Comparison of ENCODE assay signal across 22 cellular contexts in genomic region chr4:10736895-10737294, GRCh38. TPM values are rescaled to one million over a fixed set of nuclear protein-coding genes. Genes with fewer than 3 reads are reported as not detected.
A peak's percentile ranks its signal among the peaks of the same experiment; 100 is the strongest.
DNase-seq lines count a peak whose midpoint lies in the region; ATAC-seq and TF ChIP-seq lines count a peak whose summit lies in the region.
"Had no signal": no experiment of that assay in that cellular context is flagged by ENCODE, and none has a peak within 500 bp of the region (broad histone marks: within the 10 kb centered on the region; RNA-seq: fewer than 3 reads in every experiment).

No MANE protein-coding gene starts in this region.

- H3F3A ChIP-seq in Loucy (ENCODE audit: low read depth): no peaks in the 10 kb centered on the region

- H4K20me1 ChIP-seq in Loucy (ENCODE audit: insufficient read depth, low read length, poor library complexity, severe bottlenecking): no peaks in the 10 kb centered on the region
- H4K20me1 ChIP-seq: BLaER1 had no signal

- CTCF ChIA-PET in activated CD8-positive, alpha-beta memory T cell treated with anti-CD3 and anti-CD28 coated beads, Interleukin-2, amount 10 ng/mL, durations not matched to agents 7 days and 5 days (lab: Charles Lee): no interaction called here

- H3K4me2 ChIP-seq in Loucy (ENCODE audit: low read depth, low read length, poor library complexity, severe bottlenecking): no peak overlapping the region
- H3K4me2 ChIP-seq: BLaER1, SK-N-SH had no signal

- no peaks in the 10 kb centered on the region for H3K9me2 ChIP-seq in Loucy (replicated peaks; ENCODE audit: low read depth, low read length)
- H3K9me2 ChIP-seq: SK-N-SH had no signal

- no peak overlapping the region for H3K9ac ChIP-seq in Loucy (ENCODE audit: low read depth, low read length, poor library complexity, severe bottlenecking)
- H3K9ac ChIP-seq: BLaER1, GM23248, SK-N-SH had no signal

- no peaks in the 10 kb centered on the region for H3K9me3 Mint-ChIP-seq in activated CD8-positive, alpha-beta memory T cell treated with anti-CD3 and anti-CD28 coated beads, Interleukin-2, amount 10 ng/mL, durations not matched to agents 7 days and 5 days (ENCODE audit: low read depth)

- H3K4me3 ChIP-seq in GM12864 (ENCODE audit: low read depth, low read length) (no peak overlapping the region), Loucy (ENCODE audit: low read length, poor library complexity, severe bottlenecking) (no peak overlapping the region), brain microvascular endothelial cell (ENCODE audit: low read depth, low read length) (no peak overlapping the region), lower leg skin (ENCODE audit: low read depth, poor library complexity, severe bottlenecking) (no peak overlapping the region), aorta (ENCODE audit: low read length in 2 of 2) (no peak overlapping the region)
- H3K4me3 ChIP-seq: BLaER1, GM12878, GM23248 had no signal

- peaks cover 8% of the 10 kb centered on the region for H3K27me3 Mint-ChIP-seq in activated CD8-positive, alpha-beta memory T cell treated with anti-CD3 and anti-CD28 coated beads, Interleukin-2, amount 10 ng/mL, durations not matched to agents 7 days and 5 days

- DNase-seq in GM10266 (ENCODE audit: extremely low spot score): no peak
- no peak for DNase-seq in GM12864 (ENCODE audit: low read depth)
- DNase-seq in brain microvascular endothelial cell: no peak
- no peak for DNase-seq in lower leg skin (ENCODE audit: low spot score in 2 of 2)
- DNase-seq in aorta: no peak
- DNase-seq in activated CD8-positive, alpha-beta memory T cell treated with anti-CD3 and anti-CD28 coated beads, Interleukin-2, amount 10 ng/mL, durations not matched to agents 7 days and 5 days: no peak
- DNase-seq: Caco-2; CD4-positive, alpha-beta memory T cell; KG1; NCI-H1092 treated with DMSO at 0.1 percent for 48 hours; NCI-H1436 treated with DMSO at 0.1 percent for 48 hours; NCI-H1930; NCI-H2171; NCI-H526; SIG-M5; SK-N-SH had no signal

- intact Hi-C loops in lower leg skin (cut with DNase I; ENCODE audit: low total_unique reads): no loop called here
- intact Hi-C loops in aorta (cut with DNase I): no loop called here

- H3K4me1 Mint-ChIP-seq in activated CD8-positive, alpha-beta memory T cell treated with anti-CD3 and anti-CD28 coated beads, Interleukin-2, amount 10 ng/mL, durations not matched to agents 7 days and 5 days: peaks cover 8% of the 10 kb centered on the region

- ATAC-seq in aorta (ENCODE audit: low FRiP score): no peak
- no peak for ATAC-seq in activated CD8-positive, alpha-beta memory T cell treated with anti-CD3 and anti-CD28 coated beads, Interleukin-2, amount 10 ng/mL, durations not matched to agents 7 days and 5 days
- ATAC-seq: GM12878, Panc1 had no signal

- H3K4me3 Mint-ChIP-seq in activated CD8-positive, alpha-beta memory T cell treated with anti-CD3 and anti-CD28 coated beads, Interleukin-2, amount 10 ng/mL, durations not matched to agents 7 days and 5 days: no peak overlapping the region
- H3K4me3 Mint-ChIP-seq: CD4-positive, alpha-beta memory T cell had no signal

- no peak for TF ChIP-seq POLR2A in lower leg skin (IDR thresholded peaks at IDR 0.05)

- WGBS in lower leg skin, 2 donors: 76 to 82% methylated on average over 2 of the region's 2 CpGs
- 84% methylated on average over 2 of the region's 2 CpGs for WGBS in aorta, 2 donors

- in situ Hi-C loops in brain microvascular endothelial cell (cut with HindIII; ENCODE audit: low pct_ligation_motif_present, low sequenced_read_pairs): no loop called here

- H3K36me3 ChIP-seq in Loucy (ENCODE audit: insufficient read depth, low read length) (no peaks in the 10 kb centered on the region), brain microvascular endothelial cell (replicated peaks) (no peaks in the 10 kb centered on the region), aorta (ENCODE audit: control insufficient read depth in 1 of 2, insufficient read depth in 2 of 2, low read length in 1 of 2) (no peaks in the 10 kb centered on the region)
- H3K36me3 ChIP-seq: BLaER1 had no signal

- peak; percentile 1 for TF ChIP-seq CTCF in GM10266 (IDR thresholded peaks at IDR 0.05; ENCODE audit: control insufficient read depth, insufficient read depth, low read depth, missing control alignments)
- peak; percentile 22 for TF ChIP-seq CTCF in GM12864 (IDR thresholded peaks at IDR 0.05; ENCODE audit: low read depth, low read length, missing control alignments)
- TF ChIP-seq CTCF in Loucy (conservative IDR thresholded peaks at IDR 0.05; ENCODE audit: low read length): peak; percentile 49
- TF ChIP-seq CTCF in brain microvascular endothelial cell (IDR thresholded peaks at IDR 0.05; ENCODE audit: low read depth, low read length, missing control alignments): peak; percentile 1
- TF ChIP-seq CTCF in lower leg skin (IDR thresholded peaks at IDR 0.05): no peak

- H3K9me3 ChIP-seq in Loucy (ENCODE audit: insufficient read depth, low read depth, low read length): no peaks in the 10 kb centered on the region
- H3K9me3 ChIP-seq in aorta (ENCODE audit: control insufficient read depth, low read length): no peaks in the 10 kb centered on the region
- H3K9me3 ChIP-seq: BLaER1, Caco-2, SK-N-SH had no signal

- H2AFZ ChIP-seq in Loucy (ENCODE audit: low read length): no peak overlapping the region
- H2AFZ ChIP-seq: GM23248 had no signal

- H3K36me3 Mint-ChIP-seq in activated CD8-positive, alpha-beta memory T cell treated with anti-CD3 and anti-CD28 coated beads, Interleukin-2, amount 10 ng/mL, durations not matched to agents 7 days and 5 days: no peaks in the 10 kb centered on the region
- H3K36me3 Mint-ChIP-seq: CD4-positive, alpha-beta memory T cell had no signal

- no peaks in the 10 kb centered on the region for H3K79me2 ChIP-seq in Loucy (ENCODE audit: insufficient read depth, low read length)

- H3K4me1 ChIP-seq in Loucy (ENCODE audit: insufficient read depth, low read length, poor library complexity, severe bottlenecking) (peaks cover 35% of the 10 kb centered on the region), aorta (ENCODE audit: control insufficient read depth in 1 of 2, insufficient read depth in 2 of 2, low read length in 2 of 2) (no peaks in the 10 kb centered on the region)
- H3K4me1 ChIP-seq: Caco-2 had no signal

- no peak overlapping the region for H3K27ac ChIP-seq in brain microvascular endothelial cell
- no peak overlapping the region for H3K27ac ChIP-seq in aorta (ENCODE audit: low read depth in 1 of 2, low read length in 2 of 2)
- H3K27ac ChIP-seq: BLaER1, GM23248 had no signal

- no peak overlapping the region for H3K27ac Mint-ChIP-seq in activated CD8-positive, alpha-beta memory T cell treated with anti-CD3 and anti-CD28 coated beads, Interleukin-2, amount 10 ng/mL, durations not matched to agents 7 days and 5 days
- H3K27ac Mint-ChIP-seq: CD4-positive, alpha-beta memory T cell had no signal

- H3K27me3 ChIP-seq in Loucy (ENCODE audit: insufficient read depth, low read length, poor library complexity, severe bottlenecking) (no peaks in the 10 kb centered on the region), brain microvascular endothelial cell (replicated peaks) (no peaks in the 10 kb centered on the region), aorta (ENCODE audit: control insufficient read depth in 1 of 2, insufficient read depth in 2 of 2, low read length in 1 of 2) (no peaks in the 10 kb centered on the region)
- H3K27me3 ChIP-seq: BLaER1 had no signal

RNA-seq across cellular contexts. Expression of gene CLNK, which starts 52.3 kb away (rescaled TPM):
- total RNA-seq in lower leg skin: 1 to 10 TPM in 1 of 4 donors, under 1 TPM in 2, not detected in 1; 0.17 to 1.3 (median 0.45) TPM
- total RNA-seq in aorta: under 1 TPM; 0.26 to 0.30 TPM
- polyA plus RNA-seq in aorta: not detected
- under 1 TPM; 0.18 to 0.61 TPM for total RNA-seq in activated CD8-positive, alpha-beta memory T cell treated with anti-CD3 and anti-CD28 coated beads, Interleukin-2, amount 10 ng/mL, durations not matched to agents 7 days and 5 days
- total RNA-seq: Caco-2, Daoy, GM23248 had no signal
- polyA plus RNA-seq: CD4-positive, alpha-beta memory T cell; GM23248; SK-N-SH had no signal

Comparison
In these comparisons a context has a peak if more than half of its experiments do, and no peak if none do; other contexts are left out.
1. CTCF ChIP-seq: peak in GM10266 (single experiment), GM12864 (single experiment), Loucy (single experiment) and brain microvascular endothelial cell (single experiment); none in lower leg skin (0 of 3).